ENCODE assay signal across 10 cellular contexts in the genomic region with DNA sequence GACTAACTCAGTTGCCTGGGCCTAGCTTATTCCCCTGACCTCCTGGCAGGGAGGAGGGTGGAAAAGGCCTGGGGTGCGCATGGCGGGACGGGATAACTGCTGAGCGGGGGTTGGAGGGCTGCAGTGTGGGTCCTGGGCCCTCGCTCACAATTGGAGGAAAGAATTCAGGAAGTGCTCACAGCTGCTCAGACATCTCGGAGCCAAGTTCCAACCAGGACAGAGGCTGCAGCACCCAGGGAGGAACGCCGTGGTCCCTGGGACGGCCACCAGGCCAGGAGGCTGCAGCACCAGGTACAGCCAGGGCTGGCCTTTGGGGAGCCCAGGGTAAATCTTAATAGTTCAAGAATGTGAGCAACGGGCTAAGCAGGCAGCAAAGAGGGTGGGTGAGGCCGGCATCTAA. TPM values are rescaled to one million over a fixed set of nuclear protein-coding genes. Genes with fewer than 3 reads are reported as not detected.
DNase-seq lines count a peak whose midpoint lies in the region; ATAC-seq, FAIRE-seq and TF ChIP-seq lines count a peak whose summit lies in the region.
"Had no signal": no experiment of that assay in that cellular context is flagged by ENCODE, and none has a peak within 500 bp of the region (broad histone marks: within the 10 kb centered on the region; RNA-seq: fewer than 3 reads in every experiment).

A gene with protein sequence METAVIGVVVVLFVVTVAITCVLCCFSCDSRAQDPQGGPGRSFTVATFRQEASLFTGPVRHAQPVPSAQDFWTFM (plus strand): TSS at position 217 of the 400 bp plus-strand sequence. CDS start 974 bp downstream, outside the sequence.

- H4K20me1 ChIP-seq in H9 (ENCODE audit: control insufficient read depth, insufficient read depth, insufficient read length) = no peaks in the 10 kb centered on the region

- H3K79me2 ChIP-seq in H9 (ENCODE audit: insufficient read depth, low read length) = no peaks in the 10 kb centered on the region

- no peak within 1 kb of the TSS for H2AK5ac ChIP-seq in H9 (ENCODE audit: insufficient read length, low read length)

- H3K9ac ChIP-seq in H9 (ENCODE audit: extremely low read depth, insufficient read length, low read length) (no peak within 1 kb of the TSS), kidney (ENCODE audit: low read length in 2 of 2) (peak within 1 kb of the TSS in 1 of 2 donors; percentile 66)

- H3K9me3 Mint-ChIP-seq in H9 = no peaks in the 10 kb centered on the region

- H4K8ac ChIP-seq in H9 (replicated peaks; ENCODE audit: insufficient read length, low read depth, low read length) = no peak within 1 kb of the TSS

- H3K14ac ChIP-seq in H9 (ENCODE audit: insufficient read depth, low read length) = no peak within 1 kb of the TSS; the same call in 1 of the 2 replicates

- no peak within 1 kb of the TSS for H3K18ac ChIP-seq in H9 (ENCODE audit: insufficient read length, low read depth, low read length)

- TF ChIP-seq POLR2A in adrenal gland (IDR thresholded peaks at IDR 0.05) (peak in 1 of 2 donors; percentile 12), spleen (IDR thresholded peaks at IDR 0.05) (no peak), H54 (IDR thresholded peaks at IDR 0.05; ENCODE audit: low read depth, low read length) (no peak)

- peaks cover 9% of the 10 kb centered on the region; the same call in 1 of the 2 replicates for H3K4me1 ChIP-seq in H9 (ENCODE audit: insufficient read depth, low read length)
- peaks cover 32 to 51% of the 10 kb centered on the region in 2 donors for H3K4me1 ChIP-seq in adrenal gland (replicated peaks in 1 of 2)
- H3K4me1 ChIP-seq in kidney (ENCODE audit: control insufficient read depth in 1 of 2, insufficient read depth in 1 of 2, low read depth in 1 of 2, low read length in 2 of 2) = peaks cover 38 to 66% of the 10 kb centered on the region in 2 donors
- peaks cover 52 to 90% (median 80%) of the 10 kb centered on the region in 6 donors for H3K4me1 ChIP-seq in spleen

- no peak within 1 kb of the TSS for H2AFZ ChIP-seq in H9 (ENCODE audit: low read length)

- no peak within 1 kb of the TSS for H3K56ac ChIP-seq in H9 (ENCODE audit: insufficient read length, low read depth, low read length)

- TF ChIP-seq CTCF in H9 (conservative IDR thresholded peaks at IDR 0.05) (no peak), adrenal gland (IDR thresholded peaks at IDR 0.05) (no peak), kidney (IDR thresholded peaks at IDR 0.05; ENCODE audit: borderline replicate concordance, extremely low read depth, insufficient read depth) (no peak), spleen (IDR thresholded peaks at IDR 0.05 in 8 of 11, conservative IDR thresholded peaks at IDR 0.05 in 3 of 11) (no peak)

- peak within 1 kb of the TSS in 1 of 2 experiments; percentile 32; a peak in 2 of 5 replicates for H3K4me3 Mint-ChIP-seq in H9

- FAIRE-seq in kidney (lab: Jason Lieb, UNC) = no peak
- no peak for FAIRE-seq in H54 (lab: Jason Lieb, UNC)
- FAIRE-seq: K562 had no signal

- H3K27me3 Mint-ChIP-seq in H9 (ENCODE audit: low read depth) = peaks cover 4% of the 10 kb centered on the region

- H3K27me3 ChIP-seq in H9 (ENCODE audit: insufficient read depth, low read length) (no peaks in the 10 kb centered on the region), adrenal gland (no peaks in the 10 kb centered on the region), spleen (replicated peaks in 1 of 7) (no peaks in the 10 kb centered on the region)

- H3K23me2 ChIP-seq in H9 (ENCODE audit: insufficient read length, low read depth, low read length, poor library complexity, severe bottlenecking) = no peaks in the 10 kb centered on the region

- no peaks in the 10 kb centered on the region for H3K79me1 ChIP-seq in H9 (ENCODE audit: insufficient read depth, low read depth, low read length, poor library complexity, severe bottlenecking)

- ATAC-seq in GM19328 (IDR thresholded peaks at IDR 0.05; ENCODE audit: unreplicated experiment) = no peak
- no peak for ATAC-seq in HG03571 (IDR thresholded peaks at IDR 0.05; ENCODE audit: unreplicated experiment)

- H3K9me3 ChIP-seq in H9 (ENCODE audit: control insufficient read depth, low read depth, low read length) (no peaks in the 10 kb centered on the region), adrenal gland (replicated peaks in 1 of 3) (no peaks in the 10 kb centered on the region), kidney (ENCODE audit: control insufficient read depth in 1 of 2, low read length in 2 of 2) (no peaks in the 10 kb centered on the region), spleen (no peaks in the 10 kb centered on the region)

- intact Hi-C loops in adrenal gland (cut with DNase I) (loop anchor here in 1 of 2 donors (5.0 kb wide), 1 partner anchor 38 kb away; no protein-coding TSS in a partner anchor), kidney (cut with DNase I) (no loop called here), spleen (cut with DNase I; ENCODE audit: low total_unique reads) (loop anchor here (10.0 kb wide), 1 partner anchor 116 kb away; no protein-coding TSS in a partner anchor)

- DNase-seq in H9 (no peak), adrenal gland (no peak), kidney (no peak), spleen (no peak), H54 (ENCODE audit: insufficient read length, low spot score) (no peak)
- no peak for DNase-seq in activated CD4-positive, alpha-beta T cell treated with anti-CD3 and anti-CD28 coated beads, Interleukin-2, amount 50 U/mL, for 4 hours
- DNase-seq: head of caudate nucleus had no signal

- peak within 1 kb of the TSS; percentile 14 for H3K4me2 ChIP-seq in H9 (ENCODE audit: insufficient read depth, insufficient read length, low read length)

- no peak within 1 kb of the TSS for H2BK12ac ChIP-seq in H9 (ENCODE audit: insufficient read length, low read depth, low read length)

- no peak within 1 kb of the TSS for H3K27ac ChIP-seq in H9 (ENCODE audit: insufficient read length, low read depth, low read length)
- H3K27ac ChIP-seq in adrenal gland = peak within 1 kb of the TSS in 4 of 5 donors; percentile 74 to 94 (median 82)
- H3K27ac ChIP-seq in kidney (ENCODE audit: low read depth in 2 of 2, low read length in 2 of 2) = peak within 1 kb of the TSS; percentile 90 to 96
- peak within 1 kb of the TSS; percentile 60 to 82 (median 78) for H3K27ac ChIP-seq in spleen

- H3K4ac ChIP-seq in H9 (ENCODE audit: low read depth, low read length) = no peak within 1 kb of the TSS

- H3K4me1 Mint-ChIP-seq in H9 = peaks cover 41 to 44% of the 10 kb centered on the region in 2 experiments

- H4K91ac ChIP-seq in H9 (ENCODE audit: insufficient read length, low read depth, low read length) = no peak within 1 kb of the TSS

- H3K27ac Mint-ChIP-seq in H9 = peak within 1 kb of the TSS in 2 of 3 experiments; percentile 74 to 95; a peak in 3 of 7 replicates

- no peak within 1 kb of the TSS for H2BK120ac ChIP-seq in H9 (ENCODE audit: low read depth, low read length, poor library complexity, severe bottlenecking)

- no peak within 1 kb of the TSS for H4K5ac ChIP-seq in H9 (ENCODE audit: insufficient read length, low read depth, low read length)

- no peak within 1 kb of the TSS for H2BK5ac ChIP-seq in H9 (ENCODE audit: insufficient read length, low read length)

- H3K36me3 ChIP-seq in adrenal gland (replicated peaks in 1 of 2) (no peaks in the 10 kb centered on the region), kidney (ENCODE audit: control insufficient read depth in 1 of 2, insufficient read depth in 2 of 2, low read length in 2 of 2) (no peaks in the 10 kb centered on the region), spleen (no peaks in the 10 kb centered on the region)

- no peak within 1 kb of the TSS for H3K23ac ChIP-seq in H9 (ENCODE audit: insufficient read length, low read depth, low read length)

- H2BK20ac ChIP-seq in H9 (ENCODE audit: low read depth, low read length, poor library complexity, severe bottlenecking) = no peak within 1 kb of the TSS

- no peak within 1 kb of the TSS for H3T11ph ChIP-seq in H9 (ENCODE audit: low read length)

- H3K36me3 Mint-ChIP-seq in H9 (ENCODE audit: insufficient read depth in 1 of 3, low read depth in 3 of 3) = no peaks in the 10 kb centered on the region

- peak within 1 kb of the TSS in 1 of 4 donors; percentile 7 for H3K4me3 ChIP-seq in adrenal gland
- peak within 1 kb of the TSS; percentile 1 to 38 for H3K4me3 ChIP-seq in kidney (ENCODE audit: low read length in 2 of 2)
- H3K4me3 ChIP-seq in spleen = no peak within 1 kb of the TSS
- H3K4me3 ChIP-seq: K562 had no signal

- no peak within 1 kb of the TSS for H2BK15ac ChIP-seq in H9 (ENCODE audit: low read depth, low read length)

- no CpG with 5 or more reads among the region's 11 CpGs for WGBS in H9 (ENCODE audit: extremely low coverage, insufficient read length, low lambda C conversion rate)
- WGBS in adrenal gland, 4 donors = 72 to 81% (median 76%) methylated on average over 8 to 11 of the region's 11 CpGs
- WGBS in spleen, 5 donors = 63 to 85% (median 81%) methylated on average over 11 of the region's 11 CpGs

RNA-seq across cellular contexts. Expression of the gene that starts here (rescaled TPM):
- total RNA-seq in H9 (2021) (0.26 TPM in 1 of 2 replicates, not detected in the other), adrenal gland (1 to 10 TPM in 7 of 8 donors, under 1 TPM in 1; 0.54 to 3.6 (median 2.2) TPM), kidney (5.3 TPM), spleen (1 to 10 TPM in 5 of 7 donors, under 1 TPM in 2; 0.68 to 3.8 (median 1.6) TPM)
- polyA plus RNA-seq in adrenal gland (1 to 10 TPM; 2.0 to 3.3 (median 2.6) TPM), kidney (ENCODE audit: insufficient read depth, low read depth, low replicate concordance) (3.2 TPM), spleen (1 to 10 TPM in 1 of 3 donors, under 1 TPM in 2; 0.46 to 1.9 (median 0.63) TPM)
- total RNA-seq: K562 had no signal
- polyA plus RNA-seq: K562 had no signal

Comparison
In these comparisons a context has a peak if more than half of its experiments do, and no peak if none do; other contexts are left out.
1. H3K4me3 ChIP-seq: peak in kidney (2 of 2); none in spleen (0 of 8).